ENCODE assay signal across 28 cellular contexts in the genomic region with DNA sequence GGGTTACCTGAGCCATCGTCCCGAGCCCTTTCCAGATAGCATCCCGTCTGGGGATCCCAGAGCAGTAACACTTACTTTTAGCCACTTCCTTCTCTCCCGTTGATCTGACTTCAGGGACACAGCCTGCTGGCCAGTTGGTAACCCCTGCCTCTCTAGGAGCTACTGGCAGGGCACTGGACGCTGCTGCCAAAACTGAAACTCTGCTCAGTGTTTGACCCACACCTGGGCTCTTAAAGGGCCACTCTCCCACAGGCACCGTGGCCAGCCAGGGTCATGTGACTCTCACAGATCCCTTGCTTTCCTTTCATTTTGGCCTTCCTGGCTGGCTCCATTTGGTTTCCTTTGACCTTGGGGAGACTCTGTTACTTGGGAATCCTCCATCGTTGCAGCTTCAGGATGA. TPM values are rescaled to one million over a fixed set of nuclear protein-coding genes. Genes with fewer than 3 reads are reported as not detected.
A peak's percentile ranks its signal among the peaks of the same experiment; 100 is the strongest.
DNase-seq lines count a peak whose midpoint lies in the region; ATAC-seq and TF ChIP-seq lines count a peak whose summit lies in the region.
"Had no signal": no experiment of that assay in that cellular context is flagged by ENCODE, and none has a peak within 500 bp of the region (broad histone marks: within the 10 kb centered on the region; RNA-seq: fewer than 3 reads in every experiment).

A gene with protein sequence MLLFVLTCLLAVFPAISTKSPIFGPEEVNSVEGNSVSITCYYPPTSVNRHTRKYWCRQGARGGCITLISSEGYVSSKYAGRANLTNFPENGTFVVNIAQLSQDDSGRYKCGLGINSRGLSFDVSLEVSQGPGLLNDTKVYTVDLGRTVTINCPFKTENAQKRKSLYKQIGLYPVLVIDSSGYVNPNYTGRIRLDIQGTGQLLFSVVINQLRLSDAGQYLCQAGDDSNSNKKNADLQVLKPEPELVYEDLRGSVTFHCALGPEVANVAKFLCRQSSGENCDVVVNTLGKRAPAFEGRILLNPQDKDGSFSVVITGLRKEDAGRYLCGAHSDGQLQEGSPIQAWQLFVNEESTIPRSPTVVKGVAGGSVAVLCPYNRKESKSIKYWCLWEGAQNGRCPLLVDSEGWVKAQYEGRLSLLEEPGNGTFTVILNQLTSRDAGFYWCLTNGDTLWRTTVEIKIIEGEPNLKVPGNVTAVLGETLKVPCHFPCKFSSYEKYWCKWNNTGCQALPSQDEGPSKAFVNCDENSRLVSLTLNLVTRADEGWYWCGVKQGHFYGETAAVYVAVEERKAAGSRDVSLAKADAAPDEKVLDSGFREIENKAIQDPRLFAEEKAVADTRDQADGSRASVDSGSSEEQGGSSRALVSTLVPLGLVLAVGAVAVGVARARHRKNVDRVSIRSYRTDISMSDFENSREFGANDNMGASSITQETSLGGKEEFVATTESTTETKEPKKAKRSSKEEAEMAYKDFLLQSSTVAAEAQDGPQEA (minus strand): TSS at position 206 of the 400 bp plus-strand sequence. CDS start 5,935 bp downstream, outside the sequence.

- ATAC-seq in esophagus mucosa (no peak), mucosa of descending colon (peak; percentile 68), natural killer cell (no peak)
- no peak for ATAC-seq in naive thymus-derived CD4-positive, alpha-beta T cell
- no peak for ATAC-seq in activated CD8-positive, alpha-beta memory T cell treated with anti-CD3 and anti-CD28 coated beads, Interleukin-2, amount 10 ng/mL, durations not matched to agents 7 days and 5 days
- ATAC-seq: activated T-cell treated with anti-CD3 and anti-CD28 coated beads, Interleukin-2, amount 50 U/mL, for 72 hours; sciatic nerve had no signal

- CTCF ChIA-PET in naive thymus-derived CD4-positive, alpha-beta T cell (lab: Charles Lee), result interaction anchor here (1.6 kb wide), 1 partner anchor 36 kb away, joined by 4 read pairs; no protein-coding TSS in a partner anchor
- CTCF ChIA-PET in activated CD8-positive, alpha-beta memory T cell treated with anti-CD3 and anti-CD28 coated beads, Interleukin-2, amount 10 ng/mL, durations not matched to agents 7 days and 5 days (lab: Charles Lee), result interaction anchor here (0.6 to 2.0 kb wide), 6 partner anchors 13 to 220 kb away, joined by 3 to 5 read pairs (median 4); no protein-coding TSS in a partner anchor

- no peak for TF ChIP-seq RAD21 in Ishikawa (IDR thresholded peaks at IDR 0.05; ENCODE audit: low read depth)

- intact Hi-C loops in mucosa of descending colon (cut with DNase I, micrococcal nuclease) (no loop called here), stomach (cut with DNase I; ENCODE audit: low total_unique reads) (no loop called here), natural killer cell (cut with micrococcal nuclease) (no loop called here)
- intact Hi-C loops in naive thymus-derived CD4-positive, alpha-beta T cell (cut with micrococcal nuclease), result no loop called here

- no peak within 1 kb of the TSS for H3K4me3 Mint-ChIP-seq in natural killer cell
- H3K4me3 Mint-ChIP-seq in naive thymus-derived CD4-positive, alpha-beta T cell, result peak within 1 kb of the TSS in 1 of 10 donors; percentile 20
- H3K4me3 Mint-ChIP-seq in activated CD8-positive, alpha-beta memory T cell treated with anti-CD3 and anti-CD28 coated beads, Interleukin-2, amount 10 ng/mL, durations not matched to agents 7 days and 5 days, result no peak within 1 kb of the TSS
- H3K4me3 Mint-ChIP-seq: activated naive CD4-positive, alpha-beta T cell treated with anti-CD3 and anti-CD28 coated beads, Interleukin-2, amount 10 ng/mL, durations not matched to agents 7 days and 5 days; activated T-cell treated with anti-CD3 and anti-CD28 coated beads, Interleukin-2, amount 50 U/mL, for 72 hours; dendritic cell treated with granulocyte-macrophage colony-stimulating factor and Interleukin-4, amounts not matched to agents 40 ng/mL and 50 ng/mL, for 4 days; memory B cell; nephron had no signal

- H3K9me3 ChIP-seq in mucosa of descending colon, result no peaks in the 10 kb centered on the region
- H3K9me3 ChIP-seq in stomach, result no peaks in the 10 kb centered on the region
- no peaks in the 10 kb centered on the region for H3K9me3 ChIP-seq in naive thymus-derived CD4-positive, alpha-beta T cell (ENCODE audit: control insufficient read depth in 2 of 3, low read length in 3 of 3)
- H3K9me3 ChIP-seq: uterus had no signal

- no peak for TF ChIP-seq EP300 in Ishikawa (IDR thresholded peaks at IDR 0.05; ENCODE audit: borderline replicate concordance)
- no peak for TF ChIP-seq EP300 in stomach (IDR thresholded peaks at IDR 0.05)

- TF ChIP-seq POLR2A in stomach (IDR thresholded peaks at IDR 0.05), result peak in 1 of 4 donors; percentile 72

- POLR2A ChIA-PET in naive thymus-derived CD4-positive, alpha-beta T cell (lab: Charles Lee), result no interaction called here

- H3K4me1 ChIP-seq in mucosa of descending colon (ENCODE audit: low read depth) (peaks cover 21% of the 10 kb centered on the region), stomach (peaks cover 9 to 35% (median 10%) of the 10 kb centered on the region in 4 donors)
- H3K4me1 ChIP-seq in naive thymus-derived CD4-positive, alpha-beta T cell (ENCODE audit: control insufficient read depth in 2 of 2, insufficient read depth in 2 of 2, low read length in 2 of 2), result peaks cover 0 to 6% of the 10 kb centered on the region in 2 donors
- H3K4me1 ChIP-seq: uterus had no signal

- WGBS in stomach, 5 donors, result 22 to 44% (median 31%) methylated on average over 7 of the region's 7 CpGs

- H3K36me3 ChIP-seq in mucosa of descending colon (ENCODE audit: low read depth) (no peaks in the 10 kb centered on the region), stomach (peaks cover 0 to 3% (median 0%) of the 10 kb centered on the region in 4 donors)
- no peaks in the 10 kb centered on the region for H3K36me3 ChIP-seq in naive thymus-derived CD4-positive, alpha-beta T cell (ENCODE audit: control insufficient read depth in 2 of 3, insufficient read depth in 3 of 3, low read length in 3 of 3)
- H3K36me3 ChIP-seq: uterus had no signal

- no peaks in the 10 kb centered on the region for H3K9me3 Mint-ChIP-seq in natural killer cell
- H3K9me3 Mint-ChIP-seq in naive thymus-derived CD4-positive, alpha-beta T cell, result peaks cover 0 to 6% (median 0%) of the 10 kb centered on the region in 11 donors
- H3K9me3 Mint-ChIP-seq in activated CD8-positive, alpha-beta memory T cell treated with anti-CD3 and anti-CD28 coated beads, Interleukin-2, amount 10 ng/mL, durations not matched to agents 7 days and 5 days (ENCODE audit: low read depth), result no peaks in the 10 kb centered on the region
- H3K9me3 Mint-ChIP-seq: dendritic cell treated with granulocyte-macrophage colony-stimulating factor and Interleukin-4, amounts not matched to agents 40 ng/mL and 50 ng/mL, for 4 days; memory B cell had no signal

- peaks cover 0 to 4% of the 10 kb centered on the region in 2 donors for H3K27me3 Mint-ChIP-seq in natural killer cell (ENCODE audit: low read depth in 2 of 2)
- H3K27me3 Mint-ChIP-seq in naive thymus-derived CD4-positive, alpha-beta T cell, result peaks cover 0 to 43% (median 8%) of the 10 kb centered on the region in 5 donors
- H3K27me3 Mint-ChIP-seq in activated CD8-positive, alpha-beta memory T cell treated with anti-CD3 and anti-CD28 coated beads, Interleukin-2, amount 10 ng/mL, durations not matched to agents 7 days and 5 days, result peaks cover 32% of the 10 kb centered on the region

- TF ChIP-seq CTCF in mucosa of descending colon (IDR thresholded peaks at IDR 0.05), result no peak
- TF ChIP-seq CTCF in stomach (IDR thresholded peaks at IDR 0.05), result no peak
- TF ChIP-seq CTCF in natural killer cell (IDR thresholded peaks at IDR 0.05), result no peak

- peaks cover 0 to 6% (median 0%) of the 10 kb centered on the region in 3 donors for H3K27me3 ChIP-seq in stomach
- no peaks in the 10 kb centered on the region for H3K27me3 ChIP-seq in naive thymus-derived CD4-positive, alpha-beta T cell (ENCODE audit: control insufficient read depth in 2 of 2, insufficient read depth in 2 of 2, low read length in 2 of 2)
- H3K27me3 ChIP-seq: uterus had no signal

- peak within 1 kb of the TSS in 1 of 2 donors; percentile 3 for H3K27ac Mint-ChIP-seq in natural killer cell
- no peak within 1 kb of the TSS for H3K27ac Mint-ChIP-seq in naive thymus-derived CD4-positive, alpha-beta T cell
- no peak within 1 kb of the TSS for H3K27ac Mint-ChIP-seq in activated CD8-positive, alpha-beta memory T cell treated with anti-CD3 and anti-CD28 coated beads, Interleukin-2, amount 10 ng/mL, durations not matched to agents 7 days and 5 days
- H3K27ac Mint-ChIP-seq: activated naive CD4-positive, alpha-beta T cell treated with anti-CD3 and anti-CD28 coated beads, Interleukin-2, amount 10 ng/mL, durations not matched to agents 7 days and 5 days; activated T-cell treated with anti-CD3 and anti-CD28 coated beads, Interleukin-2, amount 50 U/mL, for 72 hours; dendritic cell treated with granulocyte-macrophage colony-stimulating factor and Interleukin-4, amounts not matched to agents 40 ng/mL and 50 ng/mL, for 4 days; memory B cell; nephron had no signal

- H3K4me1 Mint-ChIP-seq in natural killer cell, result peaks cover 38 to 42% of the 10 kb centered on the region in 2 donors
- peaks cover 0 to 7% (median 0%) of the 10 kb centered on the region in 7 donors for H3K4me1 Mint-ChIP-seq in naive thymus-derived CD4-positive, alpha-beta T cell
- H3K4me1 Mint-ChIP-seq in activated CD8-positive, alpha-beta memory T cell treated with anti-CD3 and anti-CD28 coated beads, Interleukin-2, amount 10 ng/mL, durations not matched to agents 7 days and 5 days, result peaks cover 5% of the 10 kb centered on the region
- H3K4me1 Mint-ChIP-seq: activated naive CD4-positive, alpha-beta T cell treated with anti-CD3 and anti-CD28 coated beads, Interleukin-2, amount 10 ng/mL, durations not matched to agents 7 days and 5 days; memory B cell; nephron had no signal

- H3K36me3 Mint-ChIP-seq in natural killer cell, result no peaks in the 10 kb centered on the region
- peaks cover 0 to 5% (median 0%) of the 10 kb centered on the region in 5 donors for H3K36me3 Mint-ChIP-seq in naive thymus-derived CD4-positive, alpha-beta T cell
- H3K36me3 Mint-ChIP-seq in activated CD8-positive, alpha-beta memory T cell treated with anti-CD3 and anti-CD28 coated beads, Interleukin-2, amount 10 ng/mL, durations not matched to agents 7 days and 5 days, result peaks cover 2% of the 10 kb centered on the region
- H3K36me3 Mint-ChIP-seq: activated naive CD4-positive, alpha-beta T cell treated with anti-CD3 and anti-CD28 coated beads, Interleukin-2, amount 10 ng/mL, durations not matched to agents 7 days and 5 days had no signal

- DNase-seq in mucosa of descending colon (peak; percentile 87 to 91 (median 88)), stomach (peak; percentile 88), natural killer cell (no peak), GM03348 (ENCODE audit: low spot score) (no peak)
- no peak for DNase-seq in naive thymus-derived CD4-positive, alpha-beta T cell
- DNase-seq in activated CD8-positive, alpha-beta memory T cell treated with anti-CD3 and anti-CD28 coated beads, Interleukin-2, amount 10 ng/mL, durations not matched to agents 7 days and 5 days, result no peak
- DNase-seq: activated CD4-positive, alpha-beta T cell treated with anti-CD3 and anti-CD28 coated beads for 4 hours; activated naive CD4-positive, alpha-beta T cell treated with anti-CD3 and anti-CD28 coated beads, Interleukin-2, amount 10 ng/mL, durations not matched to agents 7 days and 5 days; activated T-cell treated with anti-CD3 and anti-CD28 coated beads, Interleukin-2, amount 50 U/mL, for 72 hours; anterior cingulate cortex; C1 segment of cervical spinal cord; caudate nucleus; HCEC 1CT; islet precursor cell; Kasumi-1; NCI-H1048; NCI-H1694 treated with DMSO at 0.1 percent for 48 hours; NCI-H69; RPMI8226; uterus had no signal

- peak within 1 kb of the TSS; percentile 53 to 85 (median 79) for H3K27ac ChIP-seq in stomach
- no peak within 1 kb of the TSS for H3K27ac ChIP-seq in naive thymus-derived CD4-positive, alpha-beta T cell (ENCODE audit: low read depth, low read length)
- H3K27ac ChIP-seq: uterus had no signal

- H3K4me3 ChIP-seq in mucosa of descending colon, result peak within 1 kb of the TSS; percentile 50
- H3K4me3 ChIP-seq in stomach, result peak within 1 kb of the TSS; percentile 24 to 62 (median 48)
- H3K4me3 ChIP-seq in naive thymus-derived CD4-positive, alpha-beta T cell (ENCODE audit: low read length), result no peak within 1 kb of the TSS
- H3K4me3 ChIP-seq: uterus had no signal

RNA-seq across cellular contexts. Expression of the gene that starts here (rescaled TPM):
- total RNA-seq in esophagus mucosa, result 35.4 TPM
- total RNA-seq in mucosa of descending colon, result over 10,000 TPM in 1 of 3 donors, 1,000 to 10,000 TPM in 2; 4,355 to 12,072 (median 9,452) TPM
- total RNA-seq in stomach, result 1,000 to 10,000 TPM in 2 of 5 donors, 100 to 1,000 TPM in 2, 10 to 100 TPM in 1; 72.7 to 3,112 (median 316) TPM
- polyA plus RNA-seq in stomach, result 100 to 1,000 TPM in 2 of 3 donors, 1 to 10 TPM in 1; 6.3 to 176 (median 150) TPM
- under 1 TPM in 1 of 3 donors, not detected in 2; 0.38 TPM for total RNA-seq in natural killer cell
- total RNA-seq in naive thymus-derived CD4-positive, alpha-beta T cell, result not detected
- polyA plus RNA-seq in naive thymus-derived CD4-positive, alpha-beta T cell, result not detected
- under 1 TPM; 0.06 to 0.07 TPM for total RNA-seq in activated CD8-positive, alpha-beta memory T cell treated with anti-CD3 and anti-CD28 coated beads, Interleukin-2, amount 10 ng/mL, durations not matched to agents 7 days and 5 days
- total RNA-seq: Daoy, fibroblast of lung had no signal
- polyA plus RNA-seq: fibroblast of lung had no signal

Comparison
In these comparisons a context has a peak if more than half of its experiments do, and no peak if none do; other contexts are left out.
1. RNA of the gene that starts here (total RNA-seq): 4,355 to 12,072 TPM in mucosa of descending colon, 72.7 to 3,112 TPM in stomach and 35.4 TPM in esophagus mucosa (single experiment); 0.06 to 0.07 TPM in activated CD8-positive, alpha-beta memory T cell treated with anti-CD3 and anti-CD28 coated beads, Interleukin-2, amount 10 ng/mL, durations not matched to agents 7 days and 5 days, 0.38 TPM in natural killer cell and not detected in naive thymus-derived CD4-positive, alpha-beta T cell; every median in the first group is over 10 times any median in the second.
2. RNA of the gene that starts here (polyA plus RNA-seq): 6.3 to 176 TPM in stomach; not detected in naive thymus-derived CD4-positive, alpha-beta T cell; every median in the first group is over 4 times any median in the second.
3. DNase-seq: peak in mucosa of descending colon (3 of 3) and stomach (single experiment); none in natural killer cell (single experiment), naive thymus-derived CD4-positive, alpha-beta T cell (0 of 9), activated CD8-positive, alpha-beta memory T cell treated with anti-CD3 and anti-CD28 coated beads, Interleukin-2, amount 10 ng/mL, durations not matched to agents 7 days and 5 days (single experiment) and GM03348 (single experiment).